In genomic region chr2:241803387-241804325, GRCh38 we compare ENCODE assay signal across 1 cellular context.
TF ChIP-seq lines count a peak whose summit lies in the region.

No MANE protein-coding gene starts in this region.

TF ChIP-seq in GM23338, 12 proteins besides CTCF, POLR2A, EP300 and RAD21:
- TF ChIP-seq POLR2AphosphoS5 (IDR thresholded peaks at IDR 0.05; ENCODE audit: low read depth) (0 out of 2 replicates have a peak, but pooled peaks have one; percentile 15), STAT1 (IDR thresholded peaks at IDR 0.05; ENCODE audit: unreplicated experiment) (no peak)
